1 cellular context compared by ENCODE assay signal in the genomic region with DNA sequence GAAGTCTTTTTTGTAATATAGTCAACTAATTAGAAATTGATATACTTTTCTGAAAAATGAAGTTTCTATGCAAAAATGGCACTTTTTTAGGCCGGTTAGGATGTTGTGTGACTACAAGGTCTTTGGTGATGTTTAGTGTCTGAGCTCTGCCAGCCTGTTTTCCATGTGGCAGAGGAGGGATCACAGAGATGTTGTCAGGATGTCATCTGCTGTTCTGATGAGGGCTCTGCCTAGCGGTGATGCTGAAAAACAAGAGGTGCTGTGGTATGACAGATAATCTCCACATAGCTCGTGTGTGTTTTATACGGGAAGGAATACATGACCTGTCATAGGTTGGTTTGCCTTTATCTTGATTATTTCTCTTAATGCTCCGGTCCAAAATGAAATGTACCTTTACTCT.
TF ChIP-seq lines count a peak whose summit lies in the region.

No MANE protein-coding gene starts in this region.

TF ChIP-seq in SK-N-SH treated with all-trans-retinoic acid at 6 μM for 48 hours, 23 proteins besides CTCF, POLR2A, EP300 and RAD21 (continued from another document):
- TF ChIP-seq RARB (CRISPR knock-in tag; IDR thresholded peaks at IDR 0.05) (no peak), OSR1 (CRISPR knock-in tag; IDR thresholded peaks at IDR 0.05) (no peak), ZNF8 (CRISPR knock-in tag; IDR thresholded peaks at IDR 0.05) (no peak), ZFP30 (CRISPR knock-in tag; IDR thresholded peaks at IDR 0.05) (no peak), ARNTL (CRISPR knock-in tag; IDR thresholded peaks at IDR 0.05; ENCODE audit: borderline replicate concordance, low read depth) (no peak), ZNF565 (CRISPR knock-in tag; conservative IDR thresholded peaks at IDR 0.05; ENCODE audit: low read depth) (no peak), BACH2 (CRISPR knock-in tag; IDR thresholded peaks at IDR 0.05; ENCODE audit: borderline replicate concordance) (no peak), TOX (CRISPR knock-in tag; IDR thresholded peaks at IDR 0.05; ENCODE audit: borderline replicate concordance) (no peak)
- TF ChIP-seq, protein P1, sequence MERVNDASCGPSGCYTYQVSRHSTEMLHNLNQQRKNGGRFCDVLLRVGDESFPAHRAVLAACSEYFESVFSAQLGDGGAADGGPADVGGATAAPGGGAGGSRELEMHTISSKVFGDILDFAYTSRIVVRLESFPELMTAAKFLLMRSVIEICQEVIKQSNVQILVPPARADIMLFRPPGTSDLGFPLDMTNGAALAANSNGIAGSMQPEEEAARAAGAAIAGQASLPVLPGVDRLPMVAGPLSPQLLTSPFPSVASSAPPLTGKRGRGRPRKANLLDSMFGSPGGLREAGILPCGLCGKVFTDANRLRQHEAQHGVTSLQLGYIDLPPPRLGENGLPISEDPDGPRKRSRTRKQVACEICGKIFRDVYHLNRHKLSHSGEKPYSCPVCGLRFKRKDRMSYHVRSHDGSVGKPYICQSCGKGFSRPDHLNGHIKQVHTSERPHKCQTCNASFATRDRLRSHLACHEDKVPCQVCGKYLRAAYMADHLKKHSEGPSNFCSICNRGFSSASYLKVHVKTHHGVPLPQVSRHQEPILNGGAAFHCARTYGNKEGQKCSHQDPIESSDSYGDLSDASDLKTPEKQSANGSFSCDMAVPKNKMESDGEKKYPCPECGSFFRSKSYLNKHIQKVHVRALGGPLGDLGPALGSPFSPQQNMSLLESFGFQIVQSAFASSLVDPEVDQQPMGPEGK (CRISPR knock-in tag; IDR thresholded peaks at IDR 0.05; ENCODE audit: borderline replicate concordance) = no peak
TF ChIP-seq in SK-N-SH treated with all-trans-retinoic acid at 6 μM for 48 hours: peak in this region for 0.
